4 cellular contexts compared by ENCODE assay signal in the genomic region with DNA sequence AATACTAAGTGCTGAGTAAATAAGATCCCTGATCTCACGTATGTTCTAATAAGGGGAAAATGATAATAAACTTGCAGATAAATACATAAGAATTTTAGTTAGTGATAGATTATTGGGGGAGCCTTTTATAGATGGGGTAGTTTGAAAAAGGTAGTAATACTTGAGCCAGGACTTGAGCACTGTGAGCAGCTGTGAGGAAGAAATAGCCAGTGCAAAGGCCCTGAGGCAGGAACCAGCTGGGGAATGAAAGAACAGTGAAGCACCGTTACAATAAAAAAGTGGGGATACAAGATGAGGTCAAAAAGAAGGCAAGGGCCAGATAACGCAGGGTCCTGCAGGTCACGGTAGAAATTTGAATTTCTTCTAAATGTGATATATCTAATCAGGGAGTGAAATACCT.
TF ChIP-seq lines count a peak whose summit lies in the region.

No MANE protein-coding gene starts in this region.

TF ChIP-seq in SK-N-SH, 30 proteins besides CTCF, POLR2A, EP300 and RAD21:
- TF ChIP-seq, protein P1, sequence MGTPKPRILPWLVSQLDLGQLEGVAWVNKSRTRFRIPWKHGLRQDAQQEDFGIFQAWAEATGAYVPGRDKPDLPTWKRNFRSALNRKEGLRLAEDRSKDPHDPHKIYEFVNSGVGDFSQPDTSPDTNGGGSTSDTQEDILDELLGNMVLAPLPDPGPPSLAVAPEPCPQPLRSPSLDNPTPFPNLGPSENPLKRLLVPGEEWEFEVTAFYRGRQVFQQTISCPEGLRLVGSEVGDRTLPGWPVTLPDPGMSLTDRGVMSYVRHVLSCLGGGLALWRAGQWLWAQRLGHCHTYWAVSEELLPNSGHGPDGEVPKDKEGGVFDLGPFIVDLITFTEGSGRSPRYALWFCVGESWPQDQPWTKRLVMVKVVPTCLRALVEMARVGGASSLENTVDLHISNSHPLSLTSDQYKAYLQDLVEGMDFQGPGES (IDR thresholded peaks at IDR 0.05; ENCODE audit: low read depth, low read length), result no peak
- TF ChIP-seq JUND (IDR thresholded peaks at IDR 0.05), result no peak
- TF ChIP-seq TAF1 (IDR thresholded peaks at IDR 0.05; ENCODE audit: borderline replicate concordance, low read depth, low read length), result no peak
- no peak for TF ChIP-seq SMC3 (IDR thresholded peaks at IDR 0.05; ENCODE audit: low read depth, low read length)
- TF ChIP-seq MXI1 (IDR thresholded peaks at IDR 0.05; ENCODE audit: low read depth, low read length), result no peak
- no peak for TF ChIP-seq ELF1 (IDR thresholded peaks at IDR 0.05)
- TF ChIP-seq FOSL2 (IDR thresholded peaks at IDR 0.05; ENCODE audit: borderline replicate concordance, low read depth), result no peak
- no peak for TF ChIP-seq CHD2 (IDR thresholded peaks at IDR 0.05; ENCODE audit: low read length, partially characterized antibody)
- no peak for TF ChIP-seq YY1 (IDR thresholded peaks at IDR 0.05; ENCODE audit: low read depth)
- TF ChIP-seq MEF2A (IDR thresholded peaks at IDR 0.05; ENCODE audit: borderline replicate concordance, low read depth), result no peak
- no peak for TF ChIP-seq RCOR1 (IDR thresholded peaks at IDR 0.05; ENCODE audit: low read length)
- no peak for TF ChIP-seq RFX5 (IDR thresholded peaks at IDR 0.05; ENCODE audit: low read length)
- TF ChIP-seq SIN3A (IDR thresholded peaks at IDR 0.05; ENCODE audit: borderline replicate concordance, low read depth, low read length), result no peak
- TF ChIP-seq EZH2phosphoT487 (IDR thresholded peaks at IDR 0.05; ENCODE audit: borderline replicate concordance, low read depth), result no peak
TF ChIP-seq in SK-N-SH: peak in this region for 0.

TF ChIP-seq in SK-N-SH treated with all-trans-retinoic acid at 6 μM for 48 hours, 23 proteins besides CTCF, POLR2A, EP300 and RAD21:
- TF ChIP-seq CSDC2 (CRISPR knock-in tag; IDR thresholded peaks at IDR 0.05), result no peak
- no peak for TF ChIP-seq ZNF565 (CRISPR knock-in tag; conservative IDR thresholded peaks at IDR 0.05; ENCODE audit: low read depth)
- TF ChIP-seq, protein P2, sequence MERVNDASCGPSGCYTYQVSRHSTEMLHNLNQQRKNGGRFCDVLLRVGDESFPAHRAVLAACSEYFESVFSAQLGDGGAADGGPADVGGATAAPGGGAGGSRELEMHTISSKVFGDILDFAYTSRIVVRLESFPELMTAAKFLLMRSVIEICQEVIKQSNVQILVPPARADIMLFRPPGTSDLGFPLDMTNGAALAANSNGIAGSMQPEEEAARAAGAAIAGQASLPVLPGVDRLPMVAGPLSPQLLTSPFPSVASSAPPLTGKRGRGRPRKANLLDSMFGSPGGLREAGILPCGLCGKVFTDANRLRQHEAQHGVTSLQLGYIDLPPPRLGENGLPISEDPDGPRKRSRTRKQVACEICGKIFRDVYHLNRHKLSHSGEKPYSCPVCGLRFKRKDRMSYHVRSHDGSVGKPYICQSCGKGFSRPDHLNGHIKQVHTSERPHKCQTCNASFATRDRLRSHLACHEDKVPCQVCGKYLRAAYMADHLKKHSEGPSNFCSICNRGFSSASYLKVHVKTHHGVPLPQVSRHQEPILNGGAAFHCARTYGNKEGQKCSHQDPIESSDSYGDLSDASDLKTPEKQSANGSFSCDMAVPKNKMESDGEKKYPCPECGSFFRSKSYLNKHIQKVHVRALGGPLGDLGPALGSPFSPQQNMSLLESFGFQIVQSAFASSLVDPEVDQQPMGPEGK (CRISPR knock-in tag; IDR thresholded peaks at IDR 0.05; ENCODE audit: borderline replicate concordance), result no peak
- TF ChIP-seq ZNF70 (CRISPR knock-in tag; IDR thresholded peaks at IDR 0.05), result no peak
TF ChIP-seq in SK-N-SH treated with all-trans-retinoic acid at 6 μM for 48 hours: peak in this region for 0.

TF ChIP-seq in K562, 482 proteins besides CTCF, POLR2A, EP300 and RAD21:
- TF ChIP-seq, protein P3, sequence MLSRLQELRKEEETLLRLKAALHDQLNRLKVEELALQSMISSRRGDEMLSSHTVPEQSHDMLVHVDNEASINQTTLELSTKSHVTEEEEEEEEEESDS (CRISPR knock-in tag; IDR thresholded peaks at IDR 0.05), result no peak
- TF ChIP-seq FIP1L1 (IDR thresholded peaks at IDR 0.05; ENCODE audit: low read depth, low read length, poor library complexity, severe bottlenecking), result no peak
- TF ChIP-seq GTF2E2 (tag; IDR thresholded peaks at IDR 0.05), result no peak
- TF ChIP-seq RBM25 (IDR thresholded peaks at IDR 0.05; ENCODE audit: low read depth, low read length, severe bottlenecking), result peak; percentile 48
- TF ChIP-seq SUPT5H (IDR thresholded peaks at IDR 0.05), result no peak
- TF ChIP-seq, protein P4, sequence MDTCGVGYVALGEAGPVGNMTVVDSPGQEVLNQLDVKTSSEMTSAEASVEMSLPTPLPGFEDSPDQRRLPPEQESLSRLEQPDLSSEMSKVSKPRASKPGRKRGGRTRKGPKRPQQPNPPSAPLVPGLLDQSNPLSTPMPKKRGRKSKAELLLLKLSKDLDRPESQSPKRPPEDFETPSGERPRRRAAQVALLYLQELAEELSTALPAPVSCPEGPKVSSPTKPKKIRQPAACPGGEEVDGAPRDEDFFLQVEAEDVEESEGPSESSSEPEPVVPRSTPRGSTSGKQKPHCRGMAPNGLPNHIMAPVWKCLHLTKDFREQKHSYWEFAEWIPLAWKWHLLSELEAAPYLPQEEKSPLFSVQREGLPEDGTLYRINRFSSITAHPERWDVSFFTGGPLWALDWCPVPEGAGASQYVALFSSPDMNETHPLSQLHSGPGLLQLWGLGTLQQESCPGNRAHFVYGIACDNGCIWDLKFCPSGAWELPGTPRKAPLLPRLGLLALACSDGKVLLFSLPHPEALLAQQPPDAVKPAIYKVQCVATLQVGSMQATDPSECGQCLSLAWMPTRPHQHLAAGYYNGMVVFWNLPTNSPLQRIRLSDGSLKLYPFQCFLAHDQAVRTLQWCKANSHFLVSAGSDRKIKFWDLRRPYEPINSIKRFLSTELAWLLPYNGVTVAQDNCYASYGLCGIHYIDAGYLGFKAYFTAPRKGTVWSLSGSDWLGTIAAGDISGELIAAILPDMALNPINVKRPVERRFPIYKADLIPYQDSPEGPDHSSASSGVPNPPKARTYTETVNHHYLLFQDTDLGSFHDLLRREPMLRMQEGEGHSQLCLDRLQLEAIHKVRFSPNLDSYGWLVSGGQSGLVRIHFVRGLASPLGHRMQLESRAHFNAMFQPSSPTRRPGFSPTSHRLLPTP (IDR thresholded peaks at IDR 0.05; ENCODE audit: borderline replicate concordance, extremely low read depth, insufficient read length), result no peak
TF ChIP-seq in K562: peak in this region for 1.

TF ChIP-seq in HepG2, 621 proteins besides CTCF, POLR2A, EP300 and RAD21 (continues in another document):
- no peak for TF ChIP-seq NRL (CRISPR knock-in tag; IDR thresholded peaks at IDR 0.05; ENCODE audit: borderline replicate concordance)
- TF ChIP-seq HDAC2 (CRISPR knock-in tag; IDR thresholded peaks at IDR 0.05), result 0 out of 2 replicates have a peak, but pooled peaks have one; percentile 20
- TF ChIP-seq XBP1 (CRISPR knock-in tag; IDR thresholded peaks at IDR 0.05), result no peak
- TF ChIP-seq CHD4 (IDR thresholded peaks at IDR 0.05; ENCODE audit: borderline replicate concordance, low read length), result peak; percentile 94
- TF ChIP-seq ZNF737 (CRISPR knock-in tag; IDR thresholded peaks at IDR 0.05; ENCODE audit: borderline replicate concordance), result no peak
- TF ChIP-seq NCOA1 (CRISPR knock-in tag; IDR thresholded peaks at IDR 0.05), result no peak
- no peak for TF ChIP-seq SMC3 (IDR thresholded peaks at IDR 0.05; ENCODE audit: low read length)
- no peak for TF ChIP-seq TBP (CRISPR knock-in tag; IDR thresholded peaks at IDR 0.05)
- TF ChIP-seq, protein P5, sequence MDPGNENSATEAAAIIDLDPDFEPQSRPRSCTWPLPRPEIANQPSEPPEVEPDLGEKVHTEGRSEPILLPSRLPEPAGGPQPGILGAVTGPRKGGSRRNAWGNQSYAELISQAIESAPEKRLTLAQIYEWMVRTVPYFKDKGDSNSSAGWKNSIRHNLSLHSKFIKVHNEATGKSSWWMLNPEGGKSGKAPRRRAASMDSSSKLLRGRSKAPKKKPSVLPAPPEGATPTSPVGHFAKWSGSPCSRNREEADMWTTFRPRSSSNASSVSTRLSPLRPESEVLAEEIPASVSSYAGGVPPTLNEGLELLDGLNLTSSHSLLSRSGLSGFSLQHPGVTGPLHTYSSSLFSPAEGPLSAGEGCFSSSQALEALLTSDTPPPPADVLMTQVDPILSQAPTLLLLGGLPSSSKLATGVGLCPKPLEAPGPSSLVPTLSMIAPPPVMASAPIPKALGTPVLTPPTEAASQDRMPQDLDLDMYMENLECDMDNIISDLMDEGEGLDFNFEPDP (CRISPR knock-in tag; conservative IDR thresholded peaks at IDR 0.05), result no peak
- TF ChIP-seq TEAD3 (CRISPR knock-in tag; optimal IDR thresholded peaks at IDR 0.05; ENCODE audit: borderline replicate concordance), result no peak
- no peak for TF ChIP-seq CREB1 (IDR thresholded peaks at IDR 0.05)
- no peak for TF ChIP-seq CREB1 (CRISPR knock-in tag; IDR thresholded peaks at IDR 0.05)
- no peak for TF ChIP-seq TBX2 (CRISPR knock-in tag; IDR thresholded peaks at IDR 0.05; ENCODE audit: borderline replicate concordance)
- TF ChIP-seq ZNF556 (CRISPR knock-in tag; IDR thresholded peaks at IDR 0.05; ENCODE audit: borderline replicate concordance), result no peak
- TF ChIP-seq SALL2 (CRISPR knock-in tag; IDR thresholded peaks at IDR 0.05), result no peak
- TF ChIP-seq ADNP (CRISPR knock-in tag; IDR thresholded peaks at IDR 0.05), result no peak
- TF ChIP-seq, protein P6, sequence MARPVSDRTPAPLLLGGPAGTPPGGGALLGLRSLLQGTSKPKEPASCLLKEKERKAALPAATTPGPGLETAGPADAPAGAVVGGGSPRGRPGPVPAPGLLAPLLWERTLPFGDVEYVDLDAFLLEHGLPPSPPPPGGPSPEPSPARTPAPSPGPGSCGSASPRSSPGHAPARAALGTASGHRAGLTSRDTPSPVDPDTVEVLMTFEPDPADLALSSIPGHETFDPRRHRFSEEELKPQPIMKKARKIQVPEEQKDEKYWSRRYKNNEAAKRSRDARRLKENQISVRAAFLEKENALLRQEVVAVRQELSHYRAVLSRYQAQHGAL (CRISPR knock-in tag; IDR thresholded peaks at IDR 0.05; ENCODE audit: not compliant biosample characterization), result no peak
- TF ChIP-seq ZFP62 (CRISPR knock-in tag; IDR thresholded peaks at IDR 0.05), result no peak
- no peak for TF ChIP-seq ZNF446 (CRISPR knock-in tag; IDR thresholded peaks at IDR 0.05)
- TF ChIP-seq, protein P7, sequence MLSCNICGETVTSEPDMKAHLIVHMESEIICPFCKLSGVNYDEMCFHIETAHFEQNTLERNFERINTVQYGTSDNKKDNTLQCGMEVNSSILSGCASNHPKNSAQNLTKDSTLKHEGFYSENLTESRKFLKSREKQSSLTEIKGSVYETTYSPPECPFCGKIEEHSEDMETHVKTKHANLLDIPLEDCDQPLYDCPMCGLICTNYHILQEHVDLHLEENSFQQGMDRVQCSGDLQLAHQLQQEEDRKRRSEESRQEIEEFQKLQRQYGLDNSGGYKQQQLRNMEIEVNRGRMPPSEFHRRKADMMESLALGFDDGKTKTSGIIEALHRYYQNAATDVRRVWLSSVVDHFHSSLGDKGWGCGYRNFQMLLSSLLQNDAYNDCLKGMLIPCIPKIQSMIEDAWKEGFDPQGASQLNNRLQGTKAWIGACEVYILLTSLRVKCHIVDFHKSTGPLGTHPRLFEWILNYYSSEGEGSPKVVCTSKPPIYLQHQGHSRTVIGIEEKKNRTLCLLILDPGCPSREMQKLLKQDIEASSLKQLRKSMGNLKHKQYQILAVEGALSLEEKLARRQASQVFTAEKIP (CRISPR knock-in tag; IDR thresholded peaks at IDR 0.05; ENCODE audit: borderline replicate concordance), result no peak
- TF ChIP-seq ZMYM3 (CRISPR knock-in tag; IDR thresholded peaks at IDR 0.05), result peak; percentile 83
- TF ChIP-seq, protein P8, sequence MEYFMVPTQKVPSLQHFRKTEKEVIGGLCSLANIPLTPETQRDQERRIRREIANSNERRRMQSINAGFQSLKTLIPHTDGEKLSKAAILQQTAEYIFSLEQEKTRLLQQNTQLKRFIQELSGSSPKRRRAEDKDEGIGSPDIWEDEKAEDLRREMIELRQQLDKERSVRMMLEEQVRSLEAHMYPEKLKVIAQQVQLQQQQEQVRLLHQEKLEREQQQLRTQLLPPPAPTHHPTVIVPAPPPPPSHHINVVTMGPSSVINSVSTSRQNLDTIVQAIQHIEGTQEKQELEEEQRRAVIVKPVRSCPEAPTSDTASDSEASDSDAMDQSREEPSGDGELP (IDR thresholded peaks at IDR 0.05; ENCODE audit: borderline replicate concordance, low read depth), result no peak
- no peak for TF ChIP-seq MAFF (IDR thresholded peaks at IDR 0.05; ENCODE audit: low read depth, low read length)
- TF ChIP-seq ZNF205 (CRISPR knock-in tag; IDR thresholded peaks at IDR 0.05), result no peak
- TF ChIP-seq, protein P9, sequence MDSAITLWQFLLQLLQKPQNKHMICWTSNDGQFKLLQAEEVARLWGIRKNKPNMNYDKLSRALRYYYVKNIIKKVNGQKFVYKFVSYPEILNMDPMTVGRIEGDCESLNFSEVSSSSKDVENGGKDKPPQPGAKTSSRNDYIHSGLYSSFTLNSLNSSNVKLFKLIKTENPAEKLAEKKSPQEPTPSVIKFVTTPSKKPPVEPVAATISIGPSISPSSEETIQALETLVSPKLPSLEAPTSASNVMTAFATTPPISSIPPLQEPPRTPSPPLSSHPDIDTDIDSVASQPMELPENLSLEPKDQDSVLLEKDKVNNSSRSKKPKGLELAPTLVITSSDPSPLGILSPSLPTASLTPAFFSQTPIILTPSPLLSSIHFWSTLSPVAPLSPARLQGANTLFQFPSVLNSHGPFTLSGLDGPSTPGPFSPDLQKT (CRISPR knock-in tag; IDR thresholded peaks at IDR 0.05; ENCODE audit: borderline replicate concordance), result no peak
- TF ChIP-seq, protein P10, sequence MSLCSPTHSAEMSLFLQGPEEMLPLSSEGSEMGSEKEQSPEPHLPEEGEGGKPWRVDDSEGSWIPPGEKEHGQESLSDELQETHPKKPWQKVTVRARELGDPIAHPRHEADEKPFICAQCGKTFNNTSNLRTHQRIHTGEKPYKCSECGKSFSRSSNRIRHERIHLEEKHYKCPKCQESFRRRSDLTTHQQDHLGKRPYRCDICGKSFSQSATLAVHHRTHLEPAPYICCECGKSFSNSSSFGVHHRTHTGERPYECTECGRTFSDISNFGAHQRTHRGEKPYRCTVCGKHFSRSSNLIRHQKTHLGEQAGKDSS (CRISPR knock-in tag; IDR thresholded peaks at IDR 0.05; ENCODE audit: borderline replicate concordance, low read depth), result 0 out of 2 replicates have a peak, but pooled peaks have one; percentile 23
- no peak for TF ChIP-seq ATM (IDR thresholded peaks at IDR 0.05; ENCODE audit: borderline replicate concordance)
- no peak for TF ChIP-seq POLR2G (IDR thresholded peaks at IDR 0.05; ENCODE audit: low read depth, low read length)
- no peak for TF ChIP-seq MTF2 (CRISPR knock-in tag; IDR thresholded peaks at IDR 0.05; ENCODE audit: borderline replicate concordance)
- TF ChIP-seq, protein P11, sequence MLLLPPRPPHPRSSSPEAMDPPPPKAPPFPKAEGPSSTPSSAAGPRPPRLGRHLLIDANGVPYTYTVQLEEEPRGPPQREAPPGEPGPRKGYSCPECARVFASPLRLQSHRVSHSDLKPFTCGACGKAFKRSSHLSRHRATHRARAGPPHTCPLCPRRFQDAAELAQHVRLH (CRISPR knock-in tag; IDR thresholded peaks at IDR 0.05; ENCODE audit: borderline replicate concordance, low read depth), result no peak
- 0 out of 2 replicates have a peak, but pooled peaks have one; percentile 50 for TF ChIP-seq FOXA1 (IDR thresholded peaks at IDR 0.05)
- no peak for TF ChIP-seq FOXA1 (CRISPR knock-in tag; IDR thresholded peaks at IDR 0.05)
- no peak for TF ChIP-seq ZNF34 (CRISPR knock-in tag; IDR thresholded peaks at IDR 0.05; ENCODE audit: borderline replicate concordance)
